Comparison of ENCODE assay signal across 1 cellular context in genomic region chr6:73800997-73801396, GRCh38.
TF ChIP-seq lines count a peak whose summit lies in the region.

No MANE protein-coding gene starts in this region.

TF ChIP-seq in IMR-90, 13 proteins besides CTCF, POLR2A, EP300 and RAD21:
- no peak for TF ChIP-seq CHD1 (IDR thresholded peaks at IDR 0.05; ENCODE audit: low read depth, low read length)
- no peak for TF ChIP-seq BHLHE40 (IDR thresholded peaks at IDR 0.05; ENCODE audit: low read depth, low read length)
- TF ChIP-seq CEBPB (IDR thresholded peaks at IDR 0.05; ENCODE audit: low read depth, low read length), result no peak
- no peak for TF ChIP-seq ELK1 (IDR thresholded peaks at IDR 0.05; ENCODE audit: borderline replicate concordance, low read depth, low read length)
- no peak for TF ChIP-seq FOS (IDR thresholded peaks at IDR 0.05; ENCODE audit: low read depth, low read length)
- TF ChIP-seq MXI1 (IDR thresholded peaks at IDR 0.05; ENCODE audit: borderline replicate concordance, low read depth, low read length), result no peak
- TF ChIP-seq SMC3 (IDR thresholded peaks at IDR 0.05; ENCODE audit: low read depth, low read length), result no peak
- no peak for TF ChIP-seq MAFK (IDR thresholded peaks at IDR 0.05; ENCODE audit: low read depth, low read length)
- TF ChIP-seq USF2 (IDR thresholded peaks at IDR 0.05; ENCODE audit: low read depth, low read length), result no peak
- no peak for TF ChIP-seq RCOR1 (IDR thresholded peaks at IDR 0.05; ENCODE audit: insufficient replicate concordance, low read length)
- TF ChIP-seq NFE2L2 (IDR thresholded peaks at IDR 0.05; ENCODE audit: low read depth, low read length), result no peak
- no peak for TF ChIP-seq RFX5 (IDR thresholded peaks at IDR 0.05; ENCODE audit: low read depth, low read length)
- TF ChIP-seq MAZ (IDR thresholded peaks at IDR 0.05; ENCODE audit: borderline replicate concordance, low read depth, low read length), result no peak
